Comparison of ENCODE assay signal across 12 cellular contexts in genomic region chr1:233113713-233114028, GRCh38.
DNase-seq lines count a peak whose midpoint lies in the region; ATAC-seq, FAIRE-seq and TF ChIP-seq lines count a peak whose summit lies in the region.
"Had no signal": no experiment of that assay in that cellular context is flagged by ENCODE, and none has a peak within 500 bp of the region (broad histone marks: within the 10 kb centered on the region; RNA-seq: fewer than 3 reads in every experiment).

No MANE protein-coding gene starts in this region.

- 0 out of 2 replicates have a peak, but pooled peaks cover 4% of the 10 kb centered on the region for H3K23me2 ChIP-seq in H1 (ENCODE audit: low read depth, low read length)

- peak overlapping the region; percentile 33 for H3K4me3 ChIP-seq in Loucy (ENCODE audit: low read length, poor library complexity, severe bottlenecking)
- no peak overlapping the region; a peak in 1 of 8 replicates for H3K4me3 ChIP-seq in H1 (ENCODE audit: extremely low read depth in 1 of 4, insufficient read depth in 2 of 4, low read depth in 3 of 4, low read length in 4 of 4)
- H3K4me3 ChIP-seq: mucosa of descending colon had no signal

- H3K79me2 ChIP-seq in Loucy (ENCODE audit: insufficient read depth, low read length) (no peaks in the 10 kb centered on the region), H1 (ENCODE audit: control insufficient read depth in 1 of 2, insufficient read depth in 2 of 2, low read length in 2 of 2) (0 out of 4 replicates have a peak, but pooled peaks cover 0 to 2% of the 10 kb centered on the region in 2 experiments)

- no peak overlapping the region for H2BK120ac ChIP-seq in H1 (replicated peaks; ENCODE audit: low read depth, low read length)

- ATAC-seq in HG03378 (IDR thresholded peaks at IDR 0.05; ENCODE audit: unreplicated experiment): no peak
- no peak for ATAC-seq in GM19023 (IDR thresholded peaks at IDR 0.05; ENCODE audit: unreplicated experiment)

- H3K27ac Mint-ChIP-seq in neural crest cell (ENCODE audit: unreplicated experiment): peak overlapping the region; percentile 99
- H3K27ac Mint-ChIP-seq in activated naive CD4-positive, alpha-beta T cell treated with anti-CD3 and anti-CD28 coated beads for 36 hours: no peak overlapping the region

- intact Hi-C loops in activated naive CD4-positive, alpha-beta T cell treated with anti-CD3 and anti-CD28 coated beads for 36 hours (cut with micrococcal nuclease): no loop called here

- H3K36me3 ChIP-seq in Loucy (ENCODE audit: insufficient read depth, low read length) (no peaks in the 10 kb centered on the region), H1 (ENCODE audit: control insufficient read depth in 2 of 4, insufficient read depth in 4 of 4, low read length in 3 of 4) (peaks cover 0 to 10% (median 2%) of the 10 kb centered on the region in 4 experiments; a peak in 4 of 8 replicates)

- H2AFZ ChIP-seq in Loucy (ENCODE audit: low read length) (no peak overlapping the region), H1 (ENCODE audit: low read length) (no peak overlapping the region)

- TF ChIP-seq EP300 in H1 (IDR thresholded peaks at IDR 0.05; ENCODE audit: borderline replicate concordance in 1 of 2, low read depth in 2 of 2, low read length in 2 of 2): no peak

- H3K23ac ChIP-seq in H1 (ENCODE audit: insufficient read length): no peak overlapping the region

- H2AK5ac ChIP-seq in H1 (ENCODE audit: low read depth, low read length): no peak overlapping the region; the same call in 1 of the 2 replicates

- H3K36me3 Mint-ChIP-seq in neural crest cell (ENCODE audit: low read depth): peaks cover 19% of the 10 kb centered on the region
- peaks cover 34% of the 10 kb centered on the region for H3K36me3 Mint-ChIP-seq in activated naive CD4-positive, alpha-beta T cell treated with anti-CD3 and anti-CD28 coated beads for 36 hours (ENCODE audit: low read depth)

- H4K5ac ChIP-seq in H1 (ENCODE audit: insufficient read length, low read depth, low read length): peak overlapping the region; percentile 12

- FAIRE-seq in H1 (lab: Jason Lieb, UNC): no peak

- no peak overlapping the region for H3K4ac ChIP-seq in H1 (replicated peaks; ENCODE audit: insufficient read length, low read depth, low read length)

- H3K4me2 ChIP-seq in Loucy (ENCODE audit: low read depth, low read length, poor library complexity, severe bottlenecking): peak overlapping the region; percentile 73
- peak overlapping the region; percentile 59 to 73; a peak in 3 of 4 replicates for H3K4me2 ChIP-seq in H1 (ENCODE audit: insufficient read depth in 1 of 2, low read depth in 2 of 2, low read length in 2 of 2)

- H2BK20ac ChIP-seq in H1 (ENCODE audit: low read length): no peak overlapping the region

- CTCF ChIA-PET in H1 (lab: Charles Lee; ENCODE audit: partially characterized antibody): interaction anchor here (1.6 kb wide), 1 partner anchor 13 kb away, joined by 5 read pairs; no protein-coding TSS in a partner anchor
- CTCF ChIA-PET in activated naive CD4-positive, alpha-beta T cell treated with anti-CD3 and anti-CD28 coated beads for 36 hours (lab: Charles Lee): no interaction called here

- H2BK15ac ChIP-seq in H1 (ENCODE audit: low read length): no peak overlapping the region

- H3K27me3 ChIP-seq in Loucy (ENCODE audit: insufficient read depth, low read length, poor library complexity, severe bottlenecking) (no peaks in the 10 kb centered on the region), H1 (replicated peaks in 1 of 4; ENCODE audit: control insufficient read depth in 3 of 4, extremely low read depth in 1 of 4, insufficient read depth in 3 of 4, low read length in 3 of 4) (no peaks in the 10 kb centered on the region)

- H4K8ac ChIP-seq in H1 (ENCODE audit: extremely low read depth, insufficient read depth, low read length): no peak overlapping the region

- no peaks in the 10 kb centered on the region for H3K9me3 ChIP-seq in Loucy (ENCODE audit: insufficient read depth, low read depth, low read length)
- H3K9me3 ChIP-seq in H1 (ENCODE audit: insufficient read depth in 2 of 2, low read depth in 1 of 2, low read length in 1 of 2): no peaks in the 10 kb centered on the region
- H3K9me3 ChIP-seq: mucosa of descending colon had no signal

- POLR2A ChIA-PET in H1 (lab: Charles Lee; ENCODE audit: partially characterized antibody): interaction anchor here (0.8 to 2.2 kb wide), 7 partner anchors 8 to 182 kb away, joined by 3 to 11 read pairs (median 3); no protein-coding TSS in a partner anchor

- peaks cover 26% of the 10 kb centered on the region for H3K4me1 Mint-ChIP-seq in neural crest cell
- peaks cover 13% of the 10 kb centered on the region for H3K4me1 Mint-ChIP-seq in activated naive CD4-positive, alpha-beta T cell treated with anti-CD3 and anti-CD28 coated beads for 36 hours (ENCODE audit: low read depth)

- DNase-seq in AML-193 (lab: John Stamatoyannopoulos, UW) (peak; percentile 13 to 49), H1 (ENCODE audit: low read depth in 1 of 2, low spot score in 2 of 2) (no peak), neural crest cell (ENCODE audit: low read depth, low spot score) (no peak), SHP77 treated with DMSO at 0.1 percent for 48 hours (lab: John Stamatoyannopoulos, UW) (no peak)
- no peak for DNase-seq in activated naive CD4-positive, alpha-beta T cell treated with anti-CD3 and anti-CD28 coated beads for 36 hours
- DNase-seq: activated naive CD4-positive, alpha-beta T cell; COR-L47; NCI-H524 had no signal

- TF ChIP-seq POLR2A in H1 (IDR thresholded peaks at IDR 0.05; ENCODE audit: control extremely low read depth in 1 of 2, low read depth in 2 of 2, low read length in 2 of 2): no peak

- H2BK5ac ChIP-seq in H1 (ENCODE audit: low read depth, low read length): peak overlapping the region; percentile 98

- TF ChIP-seq RAD21 in H1 (IDR thresholded peaks at IDR 0.05 in 1 of 2, conservative IDR thresholded peaks at IDR 0.05 in 1 of 2; ENCODE audit: low read depth in 2 of 2, low read length in 2 of 2): no peak

- H3K18ac ChIP-seq in H1 (ENCODE audit: extremely low read depth, low read length): no peak overlapping the region

- H3K9me2 ChIP-seq in Loucy (replicated peaks; ENCODE audit: low read depth, low read length): no peaks in the 10 kb centered on the region

- H3K4me1 ChIP-seq in Loucy (ENCODE audit: insufficient read depth, low read length, poor library complexity, severe bottlenecking) (peaks cover 42% of the 10 kb centered on the region), H1 (replicated peaks in 1 of 4; ENCODE audit: control insufficient read depth in 3 of 4, insufficient read depth in 4 of 4, low read length in 3 of 4) (peaks cover 10 to 29% (median 18%) of the 10 kb centered on the region in 4 experiments; a peak in 6 of 7 replicates)

- peak overlapping the region; percentile 20 for H4K91ac ChIP-seq in H1 (replicated peaks; ENCODE audit: insufficient read length, low read length)

- 50% methylated on average over 2 of the region's 2 CpGs; no CpG with 5 or more reads in 1 of the 2 experiments for WGBS in H1 (ENCODE audit: extremely low coverage in 1 of 2, insufficient coverage in 1 of 2, insufficient read length in 1 of 2, insufficient replicate concordance in 2 of 2, low coverage in 1 of 2, low lambda C conversion rate in 2 of 2, missing lambda C conversion rate in 1 of 2), 2 experiments

- no peaks in the 10 kb centered on the region for H3K79me1 ChIP-seq in H1 (ENCODE audit: low read depth, low read length)

- H3K27me3 Mint-ChIP-seq in neural crest cell (ENCODE audit: low read depth): no peaks in the 10 kb centered on the region
- no peaks in the 10 kb centered on the region for H3K27me3 Mint-ChIP-seq in activated naive CD4-positive, alpha-beta T cell treated with anti-CD3 and anti-CD28 coated beads for 36 hours (ENCODE audit: low read depth)

- H3F3A ChIP-seq in Loucy (ENCODE audit: low read depth): peaks cover 9% of the 10 kb centered on the region; the same call in 1 of the 2 replicates

- no peaks in the 10 kb centered on the region for H3K9me3 Mint-ChIP-seq in neural crest cell
- H3K9me3 Mint-ChIP-seq in activated naive CD4-positive, alpha-beta T cell treated with anti-CD3 and anti-CD28 coated beads for 36 hours: no peaks in the 10 kb centered on the region

- H3K9ac ChIP-seq in Loucy (ENCODE audit: low read depth, low read length, poor library complexity, severe bottlenecking) (peak overlapping the region; percentile 64), H1 (replicated peaks in 1 of 4; ENCODE audit: extremely low read depth in 1 of 4, low read depth in 3 of 4, low read length in 3 of 4) (peak overlapping the region in 2 of 4 experiments; percentile 76; a peak in 3 of 7 replicates)

- H3K14ac ChIP-seq in H1 (ENCODE audit: insufficient read length): no peak overlapping the region

- no peak overlapping the region for H3K56ac ChIP-seq in H1 (replicated peaks; ENCODE audit: insufficient read length, low read depth, low read length)

- TF ChIP-seq CTCF in Loucy (conservative IDR thresholded peaks at IDR 0.05; ENCODE audit: low read length) (no peak), H1 (IDR thresholded peaks at IDR 0.05; ENCODE audit: control extremely low read depth in 1 of 3, insufficient read depth in 1 of 3, low read depth in 1 of 3, low read length in 3 of 3) (no peak), neural crest cell (conservative IDR thresholded peaks at IDR 0.05) (no peak)

- no peaks in the 10 kb centered on the region for H4K20me1 ChIP-seq in Loucy (ENCODE audit: insufficient read depth, low read length, poor library complexity, severe bottlenecking)
- no peaks in the 10 kb centered on the region for H4K20me1 ChIP-seq in H1 (replicated peaks in 1 of 2; ENCODE audit: control insufficient read depth in 1 of 2, insufficient read depth in 2 of 2, low read length in 2 of 2)

- peak overlapping the region; percentile 99; the same call in 1 of the 2 replicates for H2BK12ac ChIP-seq in H1 (ENCODE audit: low read depth, low read length)

- H3K27ac ChIP-seq in H1 (ENCODE audit: low read depth, low read length): peak overlapping the region; percentile 94

- H3K4me3 Mint-ChIP-seq in neural crest cell: no peak overlapping the region
- no peak overlapping the region for H3K4me3 Mint-ChIP-seq in activated naive CD4-positive, alpha-beta T cell treated with anti-CD3 and anti-CD28 coated beads for 36 hours

TF ChIP-seq in H1, 55 proteins besides CTCF, POLR2A, EP300 and RAD21:
- TF ChIP-seq EGR1 (IDR thresholded peaks at IDR 0.05; ENCODE audit: borderline replicate concordance, low read depth, low read length): no peak
TF ChIP-seq in H1: peak in this region for 0.

Comparison
In these comparisons a context has a peak if more than half of its experiments do, and no peak if none do; other contexts are left out.
1. DNase-seq: peak in AML-193 (2 of 2); none in H1 (0 of 2), neural crest cell (single experiment), SHP77 treated with DMSO at 0.1 percent for 48 hours (single experiment) and activated naive CD4-positive, alpha-beta T cell treated with anti-CD3 and anti-CD28 coated beads for 36 hours (single experiment).